In the genomic region with DNA sequence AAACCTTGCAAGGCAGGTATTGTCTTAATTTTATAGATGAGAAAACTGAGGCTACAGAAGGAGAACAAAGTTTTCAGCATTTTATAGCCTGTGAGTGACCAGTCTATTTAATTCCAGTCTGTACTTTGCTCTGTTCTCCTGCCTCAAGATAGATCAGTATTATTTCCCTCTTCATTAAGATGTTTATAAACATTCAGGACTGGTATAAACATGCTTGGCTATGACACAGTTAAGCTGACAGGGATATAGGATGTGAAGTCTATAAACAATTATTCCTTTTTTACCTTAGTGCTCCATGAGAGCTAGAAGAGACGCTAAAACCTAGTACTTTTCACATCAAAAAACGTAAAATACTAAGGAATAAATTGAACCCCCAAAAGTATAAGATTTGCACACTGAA, we compare ENCODE assay signal across 21 cellular contexts.
DNase-seq lines count a peak whose midpoint lies in the region; ATAC-seq, FAIRE-seq and TF ChIP-seq lines count a peak whose summit lies in the region.
"Had no signal": no experiment of that assay in that cellular context is flagged by ENCODE, and none has a peak within 500 bp of the region (broad histone marks: within the 10 kb centered on the region; RNA-seq: fewer than 3 reads in every experiment).

No MANE protein-coding gene starts in this region.

- CTCF ChIA-PET in RWPE1 (lab: Yijun Ruan, JAX): no interaction called here

- no peak overlapping the region for H2AFZ ChIP-seq in keratinocyte (ENCODE audit: control insufficient read depth, low read length)
- no peak overlapping the region for H2AFZ ChIP-seq in smooth muscle cell (ENCODE audit: low read depth)
- H2AFZ ChIP-seq: GM23338 had no signal

- no peaks in the 10 kb centered on the region for H3K27me3 Mint-ChIP-seq in nephron (ENCODE audit: low read depth)
- H3K27me3 Mint-ChIP-seq: CD4-positive, CD25-positive, alpha-beta regulatory T cell had no signal

- no peaks in the 10 kb centered on the region for H3K36me3 ChIP-seq in keratinocyte (ENCODE audit: control insufficient read depth in 2 of 2, extremely low read depth in 1 of 2, insufficient read depth in 2 of 2, low read length in 2 of 2)
- no peaks in the 10 kb centered on the region for H3K36me3 ChIP-seq in smooth muscle cell (ENCODE audit: low read depth)
- H3K36me3 ChIP-seq: BE2C had no signal

- H3K36me3 Mint-ChIP-seq in nephron (ENCODE audit: low read depth): peaks cover 7% of the 10 kb centered on the region

- H3K4me1 ChIP-seq in keratinocyte (ENCODE audit: control insufficient read depth, extremely low read depth, insufficient read depth, low read length) (peaks cover 30% of the 10 kb centered on the region), smooth muscle cell (ENCODE audit: low read depth) (peaks cover 52% of the 10 kb centered on the region)
- H3K4me1 ChIP-seq: BE2C had no signal

- H3K4me3 ChIP-seq in keratinocyte (ENCODE audit: control insufficient read depth in 2 of 3, extremely low read depth in 1 of 3, insufficient read depth in 2 of 3, low read depth in 1 of 3, low read length in 3 of 3): no peak overlapping the region
- H3K4me3 ChIP-seq in smooth muscle cell: no peak overlapping the region
- H3K4me3 ChIP-seq: GM23338 had no signal

- TF ChIP-seq CTCF in keratinocyte (optimal IDR thresholded peaks at IDR 0.05 in 1 of 3, IDR thresholded peaks at IDR 0.05 in 1 of 3, conservative IDR thresholded peaks at IDR 0.05 in 1 of 3; ENCODE audit: extremely low read depth in 1 of 3, insufficient read depth in 2 of 3, low read length in 3 of 3) (no peak), nephron (IDR thresholded peaks at IDR 0.05; ENCODE audit: unreplicated experiment in 3 of 3) (no peak), smooth muscle cell (IDR thresholded peaks at IDR 0.05; ENCODE audit: borderline replicate concordance, insufficient read depth, poor library complexity, severe bottlenecking) (no peak), RWPE1 (conservative IDR thresholded peaks at IDR 0.05; ENCODE audit: low read depth) (no peak)

- dilution Hi-C loops in keratinocyte (cut with MboI; ENCODE audit: extremely low pct_ligation_motif_present, low sequenced_read_pairs): no loop called here

- H3K79me2 ChIP-seq in keratinocyte (ENCODE audit: control insufficient read depth, insufficient read depth, low read length): no peaks in the 10 kb centered on the region
- no peaks in the 10 kb centered on the region for H3K79me2 ChIP-seq in smooth muscle cell (ENCODE audit: low read depth)

- H3K4me1 Mint-ChIP-seq in nephron: peaks cover 55% of the 10 kb centered on the region

- DNase-seq in keratinocyte (ENCODE audit: low read depth, low spot score): no peak
- no peak for DNase-seq in smooth muscle cell (lab: John Stamatoyannopoulos, UW; ENCODE audit: unreplicated experiment)
- no peak for DNase-seq in HuH-7 (ENCODE audit: low spot score)
- no peak for DNase-seq in RWPE1 (ENCODE audit: low spot score)
- DNase-seq in left ventricle myocardium superior: no peak
- DNase-seq: ACHN; BE2C; C1 segment of cervical spinal cord; CD4-positive, CD25-positive, alpha-beta regulatory T cell; CD8-positive, alpha-beta memory T cell; COR-L47; DMS 273 treated with DMSO at 0.1 percent for 48 hours; DMS53; H7; HFFc6 had no signal

- H3K27me3 ChIP-seq in keratinocyte (ENCODE audit: control insufficient read depth, extremely low read depth, insufficient read depth, low read length) (no peaks in the 10 kb centered on the region), smooth muscle cell (ENCODE audit: low read depth) (no peaks in the 10 kb centered on the region)
- H3K27me3 ChIP-seq: BE2C had no signal

- ATAC-seq in left ventricle myocardium superior: no peak
- ATAC-seq: GM23338, HCT116, HepG2 had no signal

- FAIRE-seq in keratinocyte (lab: Jason Lieb, UNC): peak; percentile 20
- FAIRE-seq: GM12892, GM18507, HepG2 had no signal

- POLR2A ChIA-PET in RWPE1 (lab: Yijun Ruan, JAX; ENCODE audit: low non-redundant PET): no interaction called here

- H3K9me3 Mint-ChIP-seq in nephron: peaks cover 16% of the 10 kb centered on the region

- WGBS in smooth muscle cell (ENCODE audit: low lambda C conversion rate): 92% methylated on average over 2 of the region's 2 CpGs

- H3K4me2 ChIP-seq in keratinocyte (ENCODE audit: control insufficient read depth, extremely low read depth, insufficient read depth, low read depth, low read length) (no peak overlapping the region), smooth muscle cell (peak overlapping the region; percentile 64)
- H3K4me2 ChIP-seq: GM23338 had no signal

- H3K27ac Mint-ChIP-seq in nephron: peak overlapping the region in 2 of 3 experiments; percentile 24 to 42
- H3K27ac Mint-ChIP-seq: CD4-positive, CD25-positive, alpha-beta regulatory T cell; CD8-positive, alpha-beta memory T cell; GM23338; HFFc6 had no signal

- intact Hi-C loops in left ventricle myocardium superior (cut with micrococcal nuclease): no loop called here

- H3K9me3 ChIP-seq in keratinocyte (ENCODE audit: control insufficient read depth, low read depth, low read length): peaks cover 2% of the 10 kb centered on the region
- H3K9me3 ChIP-seq in smooth muscle cell (replicated peaks; ENCODE audit: low read depth): peaks cover 2% of the 10 kb centered on the region
- H3K9me3 ChIP-seq: BE2C had no signal

- no peaks in the 10 kb centered on the region for H3K9me1 ChIP-seq in keratinocyte (ENCODE audit: control insufficient read depth, extremely low read depth, insufficient read depth, low read length)

- no peaks in the 10 kb centered on the region for H4K20me1 ChIP-seq in keratinocyte (ENCODE audit: control insufficient read depth, extremely low read depth, insufficient read depth, low read length)
- H4K20me1 ChIP-seq in smooth muscle cell (ENCODE audit: low read depth): no peaks in the 10 kb centered on the region

- H3K27ac ChIP-seq in keratinocyte (ENCODE audit: control insufficient read depth, insufficient read depth, low read length) (no peak overlapping the region), smooth muscle cell (ENCODE audit: low read depth) (peak overlapping the region; percentile 100), RWPE1 (no peak overlapping the region)

- H3F3A ChIP-seq in smooth muscle cell (ENCODE audit: low read depth): peaks cover 53% of the 10 kb centered on the region

- H3K4me3 Mint-ChIP-seq in nephron: no peak overlapping the region
- H3K4me3 Mint-ChIP-seq: CD4-positive, CD25-positive, alpha-beta regulatory T cell; CD8-positive, alpha-beta memory T cell; GM23338; HFFc6 had no signal

- no peak overlapping the region for H3K9ac ChIP-seq in keratinocyte (ENCODE audit: control insufficient read depth, extremely low read depth, insufficient read depth, low read length)
- peak overlapping the region; percentile 85 for H3K9ac ChIP-seq in smooth muscle cell (ENCODE audit: low read depth)
